13 cellular contexts compared by ENCODE assay signal in the genomic region with DNA sequence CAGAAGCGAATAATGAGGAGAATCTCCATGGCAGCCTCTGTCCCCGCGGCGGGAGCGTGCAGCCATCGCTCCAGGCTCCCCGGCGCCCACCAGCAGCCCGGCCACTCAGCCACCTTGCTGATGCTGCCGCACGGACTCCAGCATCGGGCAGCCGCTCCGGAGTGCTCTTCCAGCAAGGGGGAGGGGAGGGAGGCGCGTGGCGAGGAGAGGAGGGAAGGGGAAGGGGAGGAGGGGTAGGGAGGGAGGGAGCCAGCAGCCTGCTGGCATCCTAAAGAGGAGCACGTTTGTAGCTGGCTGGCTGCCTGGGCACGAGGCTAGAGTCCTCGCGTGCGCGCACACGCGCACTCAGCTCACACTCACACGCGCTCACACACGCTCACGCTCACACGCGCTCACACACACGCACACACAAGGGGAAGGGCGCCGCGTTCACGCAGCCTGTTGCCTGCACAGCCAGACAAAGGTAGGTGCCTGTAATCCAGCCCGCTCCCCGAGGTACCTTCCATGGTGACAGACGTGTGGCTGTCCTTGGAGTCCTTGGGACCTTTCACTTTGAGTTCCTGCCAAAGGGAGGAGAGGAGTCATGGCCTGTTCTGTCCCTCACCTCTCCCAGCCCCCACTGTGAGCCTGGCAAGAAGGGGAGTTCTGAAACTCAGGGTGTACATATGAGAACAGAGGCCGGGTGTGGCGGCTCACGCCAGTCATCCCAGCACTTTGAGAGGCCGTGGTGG.
A peak's percentile ranks its signal among the peaks of the same experiment; 100 is the strongest.
DNase-seq lines count a peak whose midpoint lies in the region; ATAC-seq and TF ChIP-seq lines count a peak whose summit lies in the region.
"Had no signal": no experiment of that assay in that cellular context is flagged by ENCODE, and none has a peak within 500 bp of the region (broad histone marks: within the 10 kb centered on the region; RNA-seq: fewer than 3 reads in every experiment).

No MANE protein-coding gene starts in this region.

- DNase-seq in NCI-H748 (lab: John Stamatoyannopoulos, UW; ENCODE audit: unreplicated experiment): peak; percentile 24
- no peak for DNase-seq in NCI-H748 treated with DMSO at 0.1 percent for 48 hours (lab: John Stamatoyannopoulos, UW)
- peak; percentile 71 for DNase-seq in SK-N-DZ (ENCODE audit: low spot score)
- no peak for DNase-seq in right atrium auricular region (ENCODE audit: low spot score)
- no peak for DNase-seq in stimulated activated naive B cell treated with anti-CD40 and anti-IgM and Interleukin-4, amounts not matched to agents 10 μg/mL and 1 μg/mL and 100 μg/mL, for 72 hours
- DNase-seq in GDM1 (lab: John Stamatoyannopoulos, UW): no peak
- DNase-seq in Ammon's horn (ENCODE audit: low spot score): no peak
- DNase-seq: activated CD8-positive, alpha-beta T cell treated with anti-CD3 and anti-CD28 coated beads, Interleukin-2, amount 10 ng/mL, durations not matched to agents 7 days and 5 days; activated naive CD4-positive, alpha-beta T cell treated with Interleukin-2 at 50 U/mL for 16 hours; colonic mucosa; DND-41; upper lobe of right lung had no signal

- peaks cover 23% of the 10 kb centered on the region for H3K36me3 ChIP-seq in right atrium auricular region
- H3K36me3 ChIP-seq: colonic mucosa had no signal

- peaks cover 0 to 57% of the 10 kb centered on the region in 2 donors for H3K4me1 ChIP-seq in right atrium auricular region

- no peak overlapping the region for H3K4me3 Mint-ChIP-seq in stimulated activated naive B cell treated with anti-CD40 and anti-IgM and Interleukin-4, amounts not matched to agents 10 μg/mL and 1 μg/mL and 100 μg/mL, for 72 hours
- H3K4me3 Mint-ChIP-seq: activated CD8-positive, alpha-beta T cell treated with anti-CD3 and anti-CD28 coated beads, Interleukin-2, amount 10 ng/mL, durations not matched to agents 7 days and 5 days had no signal

- no peaks in the 10 kb centered on the region for H3K27me3 Mint-ChIP-seq in stimulated activated naive B cell treated with anti-CD40 and anti-IgM and Interleukin-4, amounts not matched to agents 10 μg/mL and 1 μg/mL and 100 μg/mL, for 72 hours

- ATAC-seq in stimulated activated naive B cell treated with anti-CD40 and anti-IgM and Interleukin-4, amounts not matched to agents 10 μg/mL and 1 μg/mL and 100 μg/mL, for 72 hours (replicated peaks): no peak
- no peak for ATAC-seq in GM21825 (IDR thresholded peaks at IDR 0.05; ENCODE audit: unreplicated experiment)
- ATAC-seq: activated CD8-positive, alpha-beta T cell treated with anti-CD3 and anti-CD28 coated beads, Interleukin-2, amount 10 ng/mL, durations not matched to agents 7 days and 5 days; upper lobe of right lung had no signal

- H3K27ac Mint-ChIP-seq in stimulated activated naive B cell treated with anti-CD40 and anti-IgM and Interleukin-4, amounts not matched to agents 10 μg/mL and 1 μg/mL and 100 μg/mL, for 72 hours: peak overlapping the region; percentile 47
- H3K27ac Mint-ChIP-seq: activated CD8-positive, alpha-beta T cell treated with anti-CD3 and anti-CD28 coated beads, Interleukin-2, amount 10 ng/mL, durations not matched to agents 7 days and 5 days had no signal

- no peaks in the 10 kb centered on the region for H3K4me1 Mint-ChIP-seq in stimulated activated naive B cell treated with anti-CD40 and anti-IgM and Interleukin-4, amounts not matched to agents 10 μg/mL and 1 μg/mL and 100 μg/mL, for 72 hours

- H3K27me3 ChIP-seq in right atrium auricular region: no peaks in the 10 kb centered on the region
- H3K27me3 ChIP-seq: colonic mucosa, upper lobe of right lung had no signal

- H3K36me3 Mint-ChIP-seq in stimulated activated naive B cell treated with anti-CD40 and anti-IgM and Interleukin-4, amounts not matched to agents 10 μg/mL and 1 μg/mL and 100 μg/mL, for 72 hours: peaks cover 42 to 45% of the 10 kb centered on the region in 2 donors

- no peak overlapping the region for H3K4me3 ChIP-seq in right atrium auricular region
- H3K4me3 ChIP-seq: colonic mucosa, upper lobe of right lung had no signal

- no peak for TF ChIP-seq CTCF in right atrium auricular region (IDR thresholded peaks at IDR 0.05)

- H3K9me3 Mint-ChIP-seq in stimulated activated naive B cell treated with anti-CD40 and anti-IgM and Interleukin-4, amounts not matched to agents 10 μg/mL and 1 μg/mL and 100 μg/mL, for 72 hours: no peaks in the 10 kb centered on the region

- H3K27ac ChIP-seq in right atrium auricular region: peak overlapping the region; percentile 60 to 70
- H3K27ac ChIP-seq: colonic mucosa, upper lobe of right lung had no signal

- no peaks in the 10 kb centered on the region for H3K9me3 ChIP-seq in right atrium auricular region
- H3K9me3 ChIP-seq: colonic mucosa, upper lobe of right lung had no signal

Comparison
In these comparisons a context has a peak if more than half of its experiments do, and no peak if none do; other contexts are left out.
1. DNase-seq: peak in NCI-H748 (single experiment) and SK-N-DZ (single experiment); none in NCI-H748 treated with DMSO at 0.1 percent for 48 hours (single experiment), right atrium auricular region (single experiment), stimulated activated naive B cell treated with anti-CD40 and anti-IgM and Interleukin-4, amounts not matched to agents 10 μg/mL and 1 μg/mL and 100 μg/mL, for 72 hours (single experiment), GDM1 (single experiment) and Ammon's horn (single experiment).